In the genomic region with DNA sequence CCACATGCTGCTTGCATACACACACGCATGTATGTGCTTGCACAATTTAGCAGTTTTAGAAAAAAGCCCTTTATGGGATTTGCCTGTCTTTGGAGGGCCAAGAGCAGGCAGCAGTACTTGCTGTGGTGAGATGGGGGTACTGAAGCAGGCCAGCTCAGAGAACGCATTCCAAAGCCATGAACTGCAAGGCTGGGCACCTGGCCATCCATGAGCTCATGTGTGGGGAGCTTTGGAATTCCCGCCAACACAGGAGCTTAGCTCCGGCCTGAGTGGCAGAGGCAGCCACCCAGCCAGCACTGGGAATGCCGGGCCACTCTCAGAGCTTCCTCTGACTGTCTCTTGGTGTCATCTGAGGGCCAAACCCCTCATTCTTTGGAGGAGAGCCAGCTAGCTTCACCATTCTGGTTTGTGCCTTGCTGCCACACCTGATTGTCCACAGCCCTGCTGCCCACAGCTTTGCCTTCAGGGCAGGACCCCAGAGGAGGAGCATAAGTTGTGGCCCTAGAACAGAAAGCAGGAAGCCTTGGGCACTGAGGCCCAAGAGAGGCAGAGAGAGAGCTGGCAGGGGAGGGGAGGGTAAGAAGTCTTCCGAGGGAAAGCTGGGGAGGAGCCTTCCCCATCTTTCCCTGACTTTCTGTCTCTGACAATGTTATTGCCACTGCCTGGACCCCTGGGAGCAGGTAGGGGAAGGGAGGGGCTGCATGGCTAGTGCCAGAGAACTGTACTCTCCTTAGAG, we compare ENCODE assay signal across 8 cellular contexts.
A peak's percentile ranks its signal among the peaks of the same experiment; 100 is the strongest.
DNase-seq lines count a peak whose midpoint lies in the region; ATAC-seq and TF ChIP-seq lines count a peak whose summit lies in the region.

No MANE protein-coding gene starts in this region.

- DNase-seq in AG09319 (ENCODE audit: extremely low read depth, low read depth) (peak; percentile 89), NCI-H69 (lab: John Stamatoyannopoulos, UW) (peak; percentile 25), epithelial cell of prostate (ENCODE audit: low read depth, low spot score) (peak; percentile 90), NCI-H510A treated with DMSO at 0.1 percent for 48 hours (lab: John Stamatoyannopoulos, UW) (no peak), HUDEP-2 (lab: John Stamatoyannopoulos, UW; ENCODE audit: unreplicated experiment in 76 of 76) (no peak)

- no peak overlapping the region for H3K4me3 ChIP-seq in muscle layer of duodenum (ENCODE audit: low read depth in 1 of 2, low read length in 2 of 2)

- TF ChIP-seq CTCF in AG09319 (IDR thresholded peaks at IDR 0.05; ENCODE audit: low read depth, low read length): peak; percentile 6; the same call in 1 of the 2 replicates

- peaks cover 6 to 29% of the 10 kb centered on the region in 2 donors for H3K4me1 ChIP-seq in muscle layer of duodenum (ENCODE audit: control insufficient read depth in 1 of 2, insufficient read depth in 2 of 2, low read length in 2 of 2)

- H3K27ac ChIP-seq in epithelial cell of prostate (peak overlapping the region; percentile 30), muscle layer of duodenum (ENCODE audit: low read length) (peak overlapping the region; percentile 42)

- H3K9me3 ChIP-seq in muscle layer of duodenum (ENCODE audit: control insufficient read depth in 1 of 2, low read length in 2 of 2): no peaks in the 10 kb centered on the region

- ATAC-seq in GM21825 (IDR thresholded peaks at IDR 0.05; ENCODE audit: unreplicated experiment) (no peak), HG03045 (IDR thresholded peaks at IDR 0.05; ENCODE audit: unreplicated experiment) (no peak)

- peaks cover 16% of the 10 kb centered on the region for H3K27me3 ChIP-seq in muscle layer of duodenum (ENCODE audit: low read depth, low read length)

- H3K36me3 ChIP-seq in muscle layer of duodenum (ENCODE audit: control insufficient read depth in 1 of 2, insufficient read depth in 2 of 2, low read length in 2 of 2): no peaks in the 10 kb centered on the region

Comparison
In these comparisons a context has a peak if more than half of its experiments do, and no peak if none do; other contexts are left out.
1. DNase-seq: peak in AG09319 (single experiment), NCI-H69 (single experiment) and epithelial cell of prostate (single experiment); none in NCI-H510A treated with DMSO at 0.1 percent for 48 hours (single experiment) and HUDEP-2 (0 of 76).